In genomic region chr6:160438481-160438880, GRCh38 we compare ENCODE assay signal across 19 cellular contexts.
DNase-seq lines count a peak whose midpoint lies in the region; ATAC-seq and TF ChIP-seq lines count a peak whose summit lies in the region.
"Had no signal": no experiment of that assay in that cellular context is flagged by ENCODE, and none has a peak within 500 bp of the region (broad histone marks: within the 10 kb centered on the region; RNA-seq: fewer than 3 reads in every experiment).

No MANE protein-coding gene starts in this region.

- H2AK5ac ChIP-seq in trophoblast cell (ENCODE audit: low read length) = no peak overlapping the region

- H3K27me3 Mint-ChIP-seq in activated T-cell treated with anti-CD3 and anti-CD28 coated beads, Interleukin-2, amount 50 U/mL, for 72 hours (ENCODE audit: low read depth) = peaks cover 47% of the 10 kb centered on the region

- no peak overlapping the region for H3K4me3 Mint-ChIP-seq in activated T-cell treated with anti-CD3 and anti-CD28 coated beads, Interleukin-2, amount 50 U/mL, for 72 hours
- H3K4me3 Mint-ChIP-seq: CD4-positive, alpha-beta memory T cell; GM23338; H9 had no signal

- DNase-seq in fibroblast of villous mesenchyme (ENCODE audit: low read depth) = peak; percentile 61
- peak; percentile 40 for DNase-seq in left kidney (ENCODE audit: low read depth, low spot score)
- DNase-seq in trophoblast cell = no peak
- DNase-seq in NCI-H146 (lab: John Stamatoyannopoulos, UW) = no peak
- no peak for DNase-seq in posterior cingulate gyrus
- DNase-seq in activated T-cell treated with anti-CD3 and anti-CD28 coated beads, Interleukin-2, amount 50 U/mL, for 72 hours = no peak
- DNase-seq: 8988T; ACHN; C1 segment of cervical spinal cord; Calu3; CD4-positive, alpha-beta memory T cell; COR-L47; DMS53; DMS79 treated with DMSO at 0.1 percent for 48 hours; GF-D8; H9 had no signal

- H3K9me3 Mint-ChIP-seq in activated T-cell treated with anti-CD3 and anti-CD28 coated beads, Interleukin-2, amount 50 U/mL, for 72 hours = no peaks in the 10 kb centered on the region
- H3K9me3 Mint-ChIP-seq: CD4-positive, alpha-beta memory T cell; GM23338; H9 had no signal

- no peak overlapping the region for H4K12ac ChIP-seq in trophoblast cell (ENCODE audit: low read depth, low read length)

- H3K4me1 ChIP-seq in trophoblast cell (ENCODE audit: control insufficient read depth in 1 of 2, insufficient read depth in 2 of 2, low read length in 2 of 2) = peaks cover 5 to 9% of the 10 kb centered on the region in 2 experiments
- H3K4me1 ChIP-seq: A549 had no signal

- H3K9ac ChIP-seq in trophoblast cell (ENCODE audit: low read length) = no peak overlapping the region

- intact Hi-C loops in posterior cingulate gyrus (cut with DNase I) = no loop called here

- H2BK5ac ChIP-seq in trophoblast cell (ENCODE audit: low read depth, low read length, poor library complexity) = no peak overlapping the region

- peaks cover 5% of the 10 kb centered on the region for H3K4me1 Mint-ChIP-seq in activated T-cell treated with anti-CD3 and anti-CD28 coated beads, Interleukin-2, amount 50 U/mL, for 72 hours (ENCODE audit: low read depth)

- H4K91ac ChIP-seq in trophoblast cell (ENCODE audit: low read depth, low read length) = no peak overlapping the region

- H3K27me3 ChIP-seq in trophoblast cell (ENCODE audit: insufficient read depth, low read length) = no peaks in the 10 kb centered on the region

- H3K36me3 Mint-ChIP-seq in activated T-cell treated with anti-CD3 and anti-CD28 coated beads, Interleukin-2, amount 50 U/mL, for 72 hours (ENCODE audit: insufficient read depth in 2 of 2) = no peaks in the 10 kb centered on the region
- H3K36me3 Mint-ChIP-seq: CD4-positive, alpha-beta memory T cell had no signal

- no peak overlapping the region for H2BK12ac ChIP-seq in trophoblast cell (ENCODE audit: low read length)

- no peak overlapping the region for H3K27ac Mint-ChIP-seq in activated T-cell treated with anti-CD3 and anti-CD28 coated beads, Interleukin-2, amount 50 U/mL, for 72 hours
- H3K27ac Mint-ChIP-seq: CD4-positive, alpha-beta memory T cell; GM23338; H9 had no signal

- H3K9me3 ChIP-seq in trophoblast cell (ENCODE audit: insufficient read depth, low read depth, low read length) = no peaks in the 10 kb centered on the region
- H3K9me3 ChIP-seq: A549 had no signal

- no peaks in the 10 kb centered on the region for H3K36me3 ChIP-seq in trophoblast cell (ENCODE audit: control insufficient read depth in 1 of 2, insufficient read depth in 2 of 2, low read length in 2 of 2)

- H4K8ac ChIP-seq in trophoblast cell (ENCODE audit: low read depth, low read length) = no peak overlapping the region

- no peak for ATAC-seq in activated T-cell treated with anti-CD3 and anti-CD28 coated beads, Interleukin-2, amount 50 U/mL, for 72 hours (replicated peaks in 1 of 2)
- ATAC-seq: A549, GM23338, HCT116 had no signal

- no peak overlapping the region for H3K14ac ChIP-seq in trophoblast cell (ENCODE audit: low read length)

- no peak for TF ChIP-seq CTCF in fibroblast of villous mesenchyme (IDR thresholded peaks at IDR 0.05; ENCODE audit: insufficient read depth, low read depth, low read length)

- H2BK120ac ChIP-seq in trophoblast cell (ENCODE audit: insufficient read depth, low read length, poor library complexity) = no peak overlapping the region

- no peak overlapping the region for H3K4ac ChIP-seq in trophoblast cell (ENCODE audit: low read depth, low read length)

- H3K79me1 ChIP-seq in trophoblast cell (ENCODE audit: low read length) = no peaks in the 10 kb centered on the region

- no peak overlapping the region for H3K4me2 ChIP-seq in trophoblast cell (ENCODE audit: low read length)
- H3K4me2 ChIP-seq: A549, GM23338 had no signal

- H3K27ac ChIP-seq in trophoblast cell (ENCODE audit: low read depth, low read length) = peak overlapping the region; percentile 49
- H3K27ac ChIP-seq: A549 had no signal

- no CpG with 5 or more reads among the region's 4 CpGs for WGBS in trophoblast cell (ENCODE audit: extremely low coverage, insufficient coverage, insufficient read length)

- H3K4me3 ChIP-seq in fibroblast of villous mesenchyme (ENCODE audit: low read depth, low read length) = no peak overlapping the region
- no peak overlapping the region for H3K4me3 ChIP-seq in trophoblast cell (ENCODE audit: low read depth, low read length)
- H3K4me3 ChIP-seq: A549, GM23338 had no signal

- H2AFZ ChIP-seq in trophoblast cell (ENCODE audit: insufficient read depth, low read length, poor library complexity) = no peak overlapping the region
- H2AFZ ChIP-seq: GM23338 had no signal

- H3K23ac ChIP-seq in trophoblast cell (ENCODE audit: low read length) = no peak overlapping the region

- H3K79me2 ChIP-seq in trophoblast cell (ENCODE audit: control insufficient read depth, insufficient read depth, low read length, poor library complexity) = no peaks in the 10 kb centered on the region

- H3K18ac ChIP-seq in trophoblast cell (ENCODE audit: low read length) = no peak overlapping the region

Comparison
In these comparisons a context has a peak if more than half of its experiments do, and no peak if none do; other contexts are left out.
1. DNase-seq: peak in fibroblast of villous mesenchyme (single experiment) and left kidney (single experiment); none in trophoblast cell (0 of 2), NCI-H146 (single experiment), posterior cingulate gyrus (0 of 10) and activated T-cell treated with anti-CD3 and anti-CD28 coated beads, Interleukin-2, amount 50 U/mL, for 72 hours (0 of 2).